8 cellular contexts compared by ENCODE assay signal in the genomic region with DNA sequence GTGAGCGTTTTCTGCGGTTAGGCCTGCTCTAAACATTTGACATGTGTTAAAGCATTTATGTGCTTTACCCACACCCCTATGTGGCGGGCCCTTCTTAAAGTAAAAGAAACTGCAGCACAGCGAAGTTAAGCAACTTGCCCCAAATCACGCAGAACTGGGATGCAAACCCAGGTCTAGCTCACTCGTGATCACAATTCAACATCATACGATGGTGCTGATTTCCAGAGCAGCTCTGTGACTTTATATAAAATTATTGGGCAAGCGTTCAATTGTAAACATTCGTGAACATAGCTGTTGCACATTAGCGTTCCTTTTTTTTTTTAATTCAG. TPM values are rescaled to one million over a fixed set of nuclear protein-coding genes. Genes with fewer than 3 reads are reported as not detected.
DNase-seq lines count a peak whose midpoint lies in the region; ATAC-seq and TF ChIP-seq lines count a peak whose summit lies in the region.

No MANE protein-coding gene starts in this region.

- peak overlapping the region; percentile 66 for H3K4me3 ChIP-seq in retinal pigment epithelial cell (ENCODE audit: low read length)

- peak overlapping the region; percentile 78 for H3K4me3 Mint-ChIP-seq in glutamatergic neuron (ENCODE audit: unreplicated experiment)

- peak overlapping the region; percentile 52 for H3K27ac Mint-ChIP-seq in glutamatergic neuron (ENCODE audit: unreplicated experiment)

- TF ChIP-seq CTCF in VCaP (conservative IDR thresholded peaks at IDR 0.05) = no peak
- TF ChIP-seq CTCF in glutamatergic neuron (IDR thresholded peaks at IDR 0.05; ENCODE audit: partially characterized antibody, unreplicated experiment) = no peak
- TF ChIP-seq CTCF in retinal pigment epithelial cell (conservative IDR thresholded peaks at IDR 0.05; ENCODE audit: low read depth, low read length) = no peak
- no peak for TF ChIP-seq CTCF in GM10266 (IDR thresholded peaks at IDR 0.05; ENCODE audit: control insufficient read depth, insufficient read depth, low read depth, missing control alignments)

- no peaks in the 10 kb centered on the region for H3K9me3 Mint-ChIP-seq in glutamatergic neuron (ENCODE audit: unreplicated experiment)

- H3K27me3 Mint-ChIP-seq in glutamatergic neuron (ENCODE audit: unreplicated experiment) = no peaks in the 10 kb centered on the region

- peaks cover 4% of the 10 kb centered on the region for H3K36me3 Mint-ChIP-seq in glutamatergic neuron (ENCODE audit: unreplicated experiment)

- H3K4me1 Mint-ChIP-seq in glutamatergic neuron (ENCODE audit: low read depth, unreplicated experiment) = no peaks in the 10 kb centered on the region

- H3K27ac ChIP-seq in VCaP = peak overlapping the region; percentile 83

- DNase-seq in glutamatergic neuron = no peak
- no peak for DNase-seq in retinal pigment epithelial cell (ENCODE audit: low read depth)
- no peak for DNase-seq in ureter (ENCODE audit: low spot score)
- no peak for DNase-seq in NCI-H2227 (lab: John Stamatoyannopoulos, UW; ENCODE audit: unreplicated experiment)
- no peak for DNase-seq in GM10266 (ENCODE audit: extremely low spot score)

- ATAC-seq in GM19351 (IDR thresholded peaks at IDR 0.05; ENCODE audit: unreplicated experiment) = peak; percentile 6
- no peak for ATAC-seq in GM19035 (IDR thresholded peaks at IDR 0.05; ENCODE audit: unreplicated experiment)

RNA-seq across cellular contexts. Expression of a gene that starts 0.7 kb away (rescaled TPM):
- total RNA-seq in glutamatergic neuron (ENCODE audit: unreplicated experiment) (1.1 TPM), ureter (4.5 TPM)

RNA-seq across cellular contexts. Expression of a gene that starts 27.4 kb away (rescaled TPM):
- total RNA-seq in glutamatergic neuron (ENCODE audit: unreplicated experiment) = not detected
- 0.18 TPM for total RNA-seq in ureter

RNA-seq across cellular contexts. Expression of a gene that starts 35.5 kb away (rescaled TPM):
- not detected for total RNA-seq in glutamatergic neuron (ENCODE audit: unreplicated experiment)
- total RNA-seq in ureter = 1.4 TPM
